8 cellular contexts compared by ENCODE assay signal in the genomic region with DNA sequence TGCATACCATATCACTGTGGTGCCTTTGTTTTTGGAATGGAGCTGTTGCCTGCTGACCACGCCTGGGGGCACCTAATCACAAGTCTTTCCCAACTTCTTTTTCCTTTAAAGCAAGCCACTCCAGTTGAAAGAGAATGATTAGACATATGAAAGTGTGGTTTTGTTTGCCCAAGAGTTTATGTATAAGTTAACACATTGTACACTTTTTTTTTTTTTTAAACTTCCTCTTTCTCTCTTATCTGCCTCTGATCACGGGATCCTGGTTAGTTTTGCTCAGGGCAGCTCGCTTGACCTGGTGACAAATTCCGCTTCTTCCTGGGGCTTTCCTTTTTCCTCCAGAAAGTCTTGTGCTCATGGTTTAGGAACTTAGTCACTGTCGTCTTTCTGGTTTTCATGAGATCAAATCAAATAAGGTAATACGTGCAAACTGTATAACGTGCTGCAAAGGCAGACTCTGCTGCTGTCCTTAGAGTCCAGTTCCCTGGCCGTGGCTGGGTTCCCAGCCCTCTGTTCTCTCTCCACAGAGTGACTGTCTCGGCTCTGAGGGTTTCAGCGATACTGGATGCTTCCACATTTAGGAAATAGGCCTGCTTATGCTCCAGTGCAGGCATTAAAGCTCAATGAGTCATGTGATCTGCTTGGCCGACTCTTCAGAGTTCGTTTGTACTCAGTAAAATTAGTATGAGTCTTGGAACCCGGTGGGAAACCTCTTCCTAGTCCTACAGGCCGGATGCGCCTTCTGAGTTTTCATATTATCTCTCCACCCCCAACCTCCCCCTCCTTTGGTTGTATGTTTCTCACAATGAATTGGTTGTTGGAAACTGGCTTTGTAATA. TPM values are rescaled to one million over a fixed set of nuclear protein-coding genes. Genes with fewer than 3 reads are reported as not detected.
DNase-seq lines count a peak whose midpoint lies in the region; ATAC-seq, FAIRE-seq and TF ChIP-seq lines count a peak whose summit lies in the region.

No MANE protein-coding gene starts in this region.

- in situ Hi-C loops in brain microvascular endothelial cell (cut with HindIII; ENCODE audit: low pct_ligation_motif_present, low sequenced_read_pairs) = no loop called here

- no peaks in the 10 kb centered on the region for H3K9me1 ChIP-seq in keratinocyte (ENCODE audit: control insufficient read depth, extremely low read depth, insufficient read depth, low read length)

- H3K36me3 ChIP-seq in brain microvascular endothelial cell (replicated peaks) (no peaks in the 10 kb centered on the region), keratinocyte (ENCODE audit: control insufficient read depth in 2 of 2, extremely low read depth in 1 of 2, insufficient read depth in 2 of 2, low read length in 2 of 2) (no peaks in the 10 kb centered on the region), small intestine (ENCODE audit: control insufficient read depth in 2 of 2, insufficient read depth in 2 of 2, low read length in 2 of 2) (no peaks in the 10 kb centered on the region)

- H3K27ac ChIP-seq in brain microvascular endothelial cell = peak overlapping the region; percentile 90
- peak overlapping the region; percentile 86 for H3K27ac ChIP-seq in keratinocyte (ENCODE audit: control insufficient read depth, insufficient read depth, low read length)
- H3K27ac ChIP-seq in small intestine (ENCODE audit: low read depth in 1 of 2, low read length in 1 of 2) = peak overlapping the region; percentile 78 to 94

- ATAC-seq in GM18907 (IDR thresholded peaks at IDR 0.05; ENCODE audit: unreplicated experiment) (peak; percentile 59), HG03135 (IDR thresholded peaks at IDR 0.05; ENCODE audit: unreplicated experiment) (peak; percentile 52)

- peak overlapping the region; percentile 73 for H3K9ac ChIP-seq in keratinocyte (ENCODE audit: control insufficient read depth, extremely low read depth, insufficient read depth, low read length)

- H4K20me1 ChIP-seq in keratinocyte (ENCODE audit: control insufficient read depth, extremely low read depth, insufficient read depth, low read length) = no peaks in the 10 kb centered on the region

- 9 to 18% (median 10%) methylated on average over 15 of the region's 15 CpGs for WGBS in small intestine, 3 donors

- H3K4me2 ChIP-seq in keratinocyte (ENCODE audit: control insufficient read depth, extremely low read depth, insufficient read depth, low read depth, low read length) = peak overlapping the region; percentile 81

- peak; percentile 80 for DNase-seq in AG10803 (ENCODE audit: low read depth)
- DNase-seq in SIG-M5 treated with dmso at 0.1 percent for 504 hours (lab: John Stamatoyannopoulos, UW; ENCODE audit: unreplicated experiment) = peak; percentile 99
- DNase-seq in brain microvascular endothelial cell = peak; percentile 84
- DNase-seq in keratinocyte (ENCODE audit: low read depth, low spot score) = no peak
- DNase-seq in small intestine = peak; percentile 80
- DNase-seq in NCI-H146 (lab: John Stamatoyannopoulos, UW) = no peak

- H3K27me3 ChIP-seq in brain microvascular endothelial cell (replicated peaks) (no peaks in the 10 kb centered on the region), keratinocyte (ENCODE audit: control insufficient read depth, extremely low read depth, insufficient read depth, low read length) (no peaks in the 10 kb centered on the region), small intestine (ENCODE audit: control insufficient read depth in 2 of 2, insufficient read depth in 2 of 2, low read length in 2 of 2) (no peaks in the 10 kb centered on the region)

- peaks cover 25% of the 10 kb centered on the region for H3K79me2 ChIP-seq in keratinocyte (ENCODE audit: control insufficient read depth, insufficient read depth, low read length)

- FAIRE-seq in keratinocyte (lab: Jason Lieb, UNC) = peak; percentile 9
- FAIRE-seq in small intestine (lab: Jason Lieb, UNC) = no peak

- H3K9me3 ChIP-seq in keratinocyte (ENCODE audit: control insufficient read depth, low read depth, low read length) = no peaks in the 10 kb centered on the region
- no peaks in the 10 kb centered on the region for H3K9me3 ChIP-seq in small intestine (ENCODE audit: control insufficient read depth, low read depth)

- H3K4me1 ChIP-seq in keratinocyte (ENCODE audit: control insufficient read depth, extremely low read depth, insufficient read depth, low read length) (no peaks in the 10 kb centered on the region), small intestine (ENCODE audit: control insufficient read depth in 2 of 2, insufficient read depth in 1 of 2, low read depth in 1 of 2, low read length in 1 of 2) (peaks cover 2 to 24% of the 10 kb centered on the region in 2 donors)

- dilution Hi-C loops in keratinocyte (cut with MboI; ENCODE audit: extremely low pct_ligation_motif_present, low sequenced_read_pairs) = no loop called here

- no peak for TF ChIP-seq CTCF in AG10803 (conservative IDR thresholded peaks at IDR 0.05; ENCODE audit: low read length)
- TF ChIP-seq CTCF in brain microvascular endothelial cell (IDR thresholded peaks at IDR 0.05; ENCODE audit: low read depth, low read length, missing control alignments) = no peak
- TF ChIP-seq CTCF in keratinocyte (optimal IDR thresholded peaks at IDR 0.05 in 1 of 3, IDR thresholded peaks at IDR 0.05 in 1 of 3, conservative IDR thresholded peaks at IDR 0.05 in 1 of 3; ENCODE audit: extremely low read depth in 1 of 3, insufficient read depth in 2 of 3, low read length in 3 of 3) = no peak

- peak overlapping the region; percentile 76 for H2AFZ ChIP-seq in keratinocyte (ENCODE audit: control insufficient read depth, low read length)

- H3K4me3 ChIP-seq in AG10803 (ENCODE audit: low read length) = peak overlapping the region; percentile 50
- H3K4me3 ChIP-seq in brain microvascular endothelial cell (ENCODE audit: low read depth, low read length) = peak overlapping the region; percentile 29
- peak overlapping the region; percentile 7 to 62 (median 20) for H3K4me3 ChIP-seq in keratinocyte (ENCODE audit: control insufficient read depth in 2 of 3, extremely low read depth in 1 of 3, insufficient read depth in 2 of 3, low read depth in 1 of 3, low read length in 3 of 3)
- peak overlapping the region in 1 of 2 donors; percentile 29 for H3K4me3 ChIP-seq in small intestine (ENCODE audit: low read depth in 1 of 2, low read length in 2 of 2)

RNA-seq across cellular contexts. Expression of a gene that starts 15.2 kb away (rescaled TPM):
- polyA plus RNA-seq in keratinocyte (8.0 to 9.6 TPM (median 9.3 TPM) in 3 replicates), small intestine (10 to 100 TPM; 21.6 to 23.3 (median 22.2) TPM)
- 6.2 TPM for polyA plus RNA-seq in keratinocyte (2011; ENCODE audit: low read depth)
- 7.6 and 8.9 TPM in 2 replicates for polyA plus RNA-seq in keratinocyte (2011; cell fraction: cytosol; rRNA removed)
- polyA plus RNA-seq in keratinocyte (2011; cell fraction: nucleus; rRNA removed) = 7.4 and 8.7 TPM in 2 replicates
- 5.6 and 6.8 TPM in 2 replicates for polyA plus RNA-seq in keratinocyte (2012; ENCODE audit: low replicate concordance)
- 17.4 to 20.4 TPM (median 19.7 TPM) in 3 replicates for polyA minus RNA-seq in keratinocyte
- polyA minus RNA-seq in keratinocyte (2011; cell fraction: cytosol; rRNA and poly(A)+ RNA removed) = 11.7 TPM
- polyA minus RNA-seq in keratinocyte (2011; cell fraction: nucleus; rRNA and poly(A)+ RNA removed) = 4.5 and 9.9 TPM in 2 replicates

Comparison
In these comparisons a context has a peak if more than half of its experiments do, and no peak if none do; other contexts are left out.
1. DNase-seq: peak in AG10803 (single experiment), SIG-M5 treated with dmso at 0.1 percent for 504 hours (single experiment), brain microvascular endothelial cell (single experiment) and small intestine (single experiment); none in keratinocyte (single experiment) and NCI-H146 (single experiment).
2. Peak in every context shown above with its lines, with median percentiles within 50 percentile points of each other: H3K27ac ChIP-seq.